2 cellular contexts compared by ENCODE assay signal in the genomic region with DNA sequence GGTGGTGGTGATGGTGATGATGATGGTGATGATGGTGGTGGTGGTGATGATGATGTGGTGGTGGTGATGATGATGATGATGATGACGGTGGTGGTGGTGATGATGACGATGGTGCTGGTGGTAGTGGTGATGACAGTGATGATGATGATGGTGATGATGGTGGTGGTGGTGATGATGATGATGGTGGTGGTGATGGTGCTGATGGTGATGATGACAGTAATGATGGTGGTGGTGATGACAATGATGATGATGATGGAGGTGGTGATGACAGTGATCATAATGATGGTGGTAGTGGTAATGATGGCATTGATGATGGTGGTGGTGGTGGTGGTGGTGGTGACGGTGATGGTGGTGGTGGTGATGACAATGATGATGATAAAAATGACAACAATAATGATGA.
TF ChIP-seq lines count a peak whose summit lies in the region.

No MANE protein-coding gene starts in this region.

TF ChIP-seq in HEK293, 187 proteins besides CTCF, POLR2A, EP300 and RAD21 (continued from another document):
- TF ChIP-seq, protein P1, sequence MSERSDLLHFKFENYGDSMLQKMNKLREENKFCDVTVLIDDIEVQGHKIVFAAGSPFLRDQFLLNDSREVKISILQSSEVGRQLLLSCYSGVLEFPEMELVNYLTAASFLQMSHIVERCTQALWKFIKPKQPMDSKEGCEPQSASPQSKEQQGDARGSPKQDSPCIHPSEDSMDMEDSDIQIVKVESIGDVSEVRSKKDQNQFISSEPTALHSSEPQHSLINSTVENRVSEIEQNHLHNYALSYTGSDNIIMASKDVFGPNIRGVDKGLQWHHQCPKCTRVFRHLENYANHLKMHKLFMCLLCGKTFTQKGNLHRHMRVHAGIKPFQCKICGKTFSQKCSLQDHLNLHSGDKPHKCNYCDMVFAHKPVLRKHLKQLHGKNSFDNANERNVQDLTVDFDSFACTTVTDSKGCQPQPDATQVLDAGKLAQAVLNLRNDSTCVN (tag by site-specific recombination; optimal IDR thresholded peaks at IDR 0.05): no peak
- no peak for TF ChIP-seq ZBTB1 (tag by site-specific recombination; IDR thresholded peaks at IDR 0.05)

TF ChIP-seq in K562, 482 proteins besides CTCF, POLR2A, EP300 and RAD21:
- TF ChIP-seq, protein P2, sequence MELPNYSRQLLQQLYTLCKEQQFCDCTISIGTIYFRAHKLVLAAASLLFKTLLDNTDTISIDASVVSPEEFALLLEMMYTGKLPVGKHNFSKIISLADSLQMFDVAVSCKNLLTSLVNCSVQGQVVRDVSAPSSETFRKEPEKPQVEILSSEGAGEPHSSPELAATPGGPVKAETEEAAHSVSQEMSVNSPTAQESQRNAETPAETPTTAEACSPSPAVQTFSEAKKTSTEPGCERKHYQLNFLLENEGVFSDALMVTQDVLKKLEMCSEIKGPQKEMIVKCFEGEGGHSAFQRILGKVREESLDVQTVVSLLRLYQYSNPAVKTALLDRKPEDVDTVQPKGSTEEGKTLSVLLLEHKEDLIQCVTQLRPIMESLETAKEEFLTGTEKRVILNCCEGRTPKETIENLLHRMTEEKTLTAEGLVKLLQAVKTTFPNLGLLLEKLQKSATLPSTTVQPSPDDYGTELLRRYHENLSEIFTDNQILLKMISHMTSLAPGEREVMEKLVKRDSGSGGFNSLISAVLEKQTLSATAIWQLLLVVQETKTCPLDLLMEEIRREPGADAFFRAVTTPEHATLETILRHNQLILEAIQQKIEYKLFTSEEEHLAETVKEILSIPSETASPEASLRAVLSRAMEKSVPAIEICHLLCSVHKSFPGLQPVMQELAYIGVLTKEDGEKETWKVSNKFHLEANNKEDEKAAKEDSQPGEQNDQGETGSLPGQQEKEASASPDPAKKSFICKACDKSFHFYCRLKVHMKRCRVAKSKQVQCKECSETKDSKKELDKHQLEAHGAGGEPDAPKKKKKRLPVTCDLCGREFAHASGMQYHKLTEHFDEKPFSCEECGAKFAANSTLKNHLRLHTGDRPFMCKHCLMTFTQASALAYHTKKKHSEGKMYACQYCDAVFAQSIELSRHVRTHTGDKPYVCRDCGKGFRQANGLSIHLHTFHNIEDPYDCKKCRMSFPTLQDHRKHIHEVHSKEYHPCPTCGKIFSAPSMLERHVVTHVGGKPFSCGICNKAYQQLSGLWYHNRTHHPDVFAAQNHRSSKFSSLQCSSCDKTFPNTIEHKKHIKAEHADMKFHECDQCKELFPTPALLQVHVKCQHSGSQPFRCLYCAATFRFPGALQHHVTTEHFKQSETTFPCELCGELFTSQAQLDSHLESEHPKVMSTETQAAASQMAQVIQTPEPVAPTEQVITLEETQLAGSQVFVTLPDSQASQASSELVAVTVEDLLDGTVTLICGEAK (IDR thresholded peaks at IDR 0.05): no peak
- TF ChIP-seq, protein P2 (CRISPR knock-in tag; IDR thresholded peaks at IDR 0.05): 0 out of 2 replicates have a peak, but pooled peaks have one; percentile 7
- TF ChIP-seq, protein P3, sequence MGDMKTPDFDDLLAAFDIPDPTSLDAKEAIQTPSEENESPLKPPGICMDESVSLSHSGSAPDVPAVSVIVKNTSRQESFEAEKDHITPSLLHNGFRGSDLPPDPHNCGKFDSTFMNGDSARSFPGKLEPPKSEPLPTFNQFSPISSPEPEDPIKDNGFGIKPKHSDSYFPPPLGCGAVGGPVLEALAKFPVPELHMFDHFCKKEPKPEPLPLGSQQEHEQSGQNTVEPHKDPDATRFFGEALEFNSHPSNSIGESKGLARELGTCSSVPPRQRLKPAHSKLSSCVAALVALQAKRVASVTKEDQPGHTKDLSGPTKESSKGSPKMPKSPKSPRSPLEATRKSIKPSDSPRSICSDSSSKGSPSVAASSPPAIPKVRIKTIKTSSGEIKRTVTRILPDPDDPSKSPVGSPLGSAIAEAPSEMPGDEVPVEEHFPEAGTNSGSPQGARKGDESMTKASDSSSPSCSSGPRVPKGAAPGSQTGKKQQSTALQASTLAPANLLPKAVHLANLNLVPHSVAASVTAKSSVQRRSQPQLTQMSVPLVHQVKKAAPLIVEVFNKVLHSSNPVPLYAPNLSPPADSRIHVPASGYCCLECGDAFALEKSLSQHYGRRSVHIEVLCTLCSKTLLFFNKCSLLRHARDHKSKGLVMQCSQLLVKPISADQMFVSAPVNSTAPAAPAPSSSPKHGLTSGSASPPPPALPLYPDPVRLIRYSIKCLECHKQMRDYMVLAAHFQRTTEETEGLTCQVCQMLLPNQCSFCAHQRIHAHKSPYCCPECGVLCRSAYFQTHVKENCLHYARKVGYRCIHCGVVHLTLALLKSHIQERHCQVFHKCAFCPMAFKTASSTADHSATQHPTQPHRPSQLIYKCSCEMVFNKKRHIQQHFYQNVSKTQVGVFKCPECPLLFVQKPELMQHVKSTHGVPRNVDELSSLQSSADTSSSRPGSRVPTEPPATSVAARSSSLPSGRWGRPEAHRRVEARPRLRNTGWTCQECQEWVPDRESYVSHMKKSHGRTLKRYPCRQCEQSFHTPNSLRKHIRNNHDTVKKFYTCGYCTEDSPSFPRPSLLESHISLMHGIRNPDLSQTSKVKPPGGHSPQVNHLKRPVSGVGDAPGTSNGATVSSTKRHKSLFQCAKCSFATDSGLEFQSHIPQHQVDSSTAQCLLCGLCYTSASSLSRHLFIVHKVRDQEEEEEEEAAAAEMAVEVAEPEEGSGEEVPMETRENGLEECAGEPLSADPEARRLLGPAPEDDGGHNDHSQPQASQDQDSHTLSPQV (IDR thresholded peaks at IDR 0.05): no peak
